Comparison of ENCODE assay signal across 29 cellular contexts in the genomic region with DNA sequence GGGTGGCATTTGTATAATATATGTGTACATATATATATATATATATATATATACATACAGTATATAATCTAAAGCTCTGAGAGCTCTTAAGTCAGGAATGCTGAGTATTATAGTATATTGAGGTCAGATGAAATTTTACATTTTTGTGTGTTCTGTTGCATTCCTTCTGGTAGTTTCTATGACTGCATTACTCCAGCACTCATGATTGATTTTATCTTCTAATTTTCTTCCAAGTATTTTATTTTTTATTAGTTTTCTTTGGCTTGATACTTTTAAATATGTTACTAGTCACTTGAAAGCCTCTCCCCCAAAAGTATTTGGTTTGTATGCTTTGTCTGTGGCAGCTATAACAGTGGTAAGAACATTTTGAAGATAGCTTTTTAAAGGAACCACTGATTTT. TPM values are rescaled to one million over a fixed set of nuclear protein-coding genes. Genes with fewer than 3 reads are reported as not detected.
DNase-seq lines count a peak whose midpoint lies in the region; ATAC-seq and TF ChIP-seq lines count a peak whose summit lies in the region.
"Had no signal": no experiment of that assay in that cellular context is flagged by ENCODE, and none has a peak within 500 bp of the region (broad histone marks: within the 10 kb centered on the region; RNA-seq: fewer than 3 reads in every experiment).

No MANE protein-coding gene starts in this region.

- H3K9me3 ChIP-seq in right atrium auricular region (no peaks in the 10 kb centered on the region), right lobe of liver (no peaks in the 10 kb centered on the region)
- H3K9me3 ChIP-seq: colonic mucosa, gastrocnemius medialis, thoracic aorta, uterus had no signal

- DNase-seq in AG08395 (ENCODE audit: low spot score) = peak; percentile 4
- DNase-seq in GM03348 (ENCODE audit: low spot score) = peak; percentile 43
- DNase-seq in central memory CD8-positive, alpha-beta T cell (ENCODE audit: low spot score in 2 of 2) = no peak
- no peak for DNase-seq in memory B cell (ENCODE audit: low spot score in 2 of 2)
- no peak for DNase-seq in NCI-H1694 (lab: John Stamatoyannopoulos, UW)
- no peak for DNase-seq in right atrium auricular region (ENCODE audit: low spot score)
- no peak for DNase-seq in right lobe of liver
- DNase-seq: activated CD4-positive, alpha-beta T cell treated with anti-CD3 and anti-CD28 coated beads for 36 hours; activated gamma-delta T cell treated with Interleukin-2 at 50 U/mL for 16 hours; activated T-cell treated with anti-CD3 and anti-CD28 coated beads for 4 hours; C1 segment of cervical spinal cord; colonic mucosa; effector memory CD4-positive, alpha-beta T cell; gastrocnemius medialis; hippocampal formation; NCI-H1092; NCI-H187 treated with DMSO at 0.1 percent for 48 hours; NCI-H526; NK-92 treated with Interleukin-12 subunit alpha and Interleukin-12 subunit beta, amount 100 ng/mL, for 24 hours; nucleus accumbens; PC-3; stimulated activated naive CD8-positive, alpha-beta T cell treated with anti-CD3 and anti-CD28 coated beads, Interleukin-15, Interleukin-2, amounts not matched to agents 100 U/mL and 50 U/mL, for 24 hours; T-helper 2 cell; uterus had no signal

- H3K4me1 Mint-ChIP-seq in central memory CD8-positive, alpha-beta T cell = peaks cover 28% of the 10 kb centered on the region
- peaks cover 18% of the 10 kb centered on the region for H3K4me1 Mint-ChIP-seq in memory B cell

- no peak overlapping the region for H3K27ac ChIP-seq in right atrium auricular region
- no peak overlapping the region for H3K27ac ChIP-seq in right lobe of liver
- H3K27ac ChIP-seq: colonic mucosa, gastrocnemius medialis, thoracic aorta, uterus had no signal

- H3K27me3 ChIP-seq in right atrium auricular region (no peaks in the 10 kb centered on the region), right lobe of liver (no peaks in the 10 kb centered on the region)
- H3K27me3 ChIP-seq: colonic mucosa, gastrocnemius medialis, uterus had no signal

- H3K4me3 Mint-ChIP-seq in central memory CD8-positive, alpha-beta T cell = no peak overlapping the region
- no peak overlapping the region for H3K4me3 Mint-ChIP-seq in memory B cell
- H3K4me3 Mint-ChIP-seq: activated CD4-positive, alpha-beta T cell treated with anti-CD3 and anti-CD28 coated beads for 36 hours had no signal

- ATAC-seq in central memory CD8-positive, alpha-beta T cell (replicated peaks; ENCODE audit: extremely low read depth, poor library complexity, severe bottlenecking) = no peak
- no peak for ATAC-seq in memory B cell (ENCODE audit: low read depth)
- no peak for ATAC-seq in HG02870 (IDR thresholded peaks at IDR 0.05; ENCODE audit: unreplicated experiment)
- no peak for ATAC-seq in right lobe of liver
- ATAC-seq: activated CD4-positive, alpha-beta T cell treated with anti-CD3 and anti-CD28 coated beads for 36 hours; esophagus mucosa; gastrocnemius medialis; left lobe of liver; PC-3; stimulated activated naive CD8-positive, alpha-beta T cell treated with anti-CD3 and anti-CD28 coated beads, Interleukin-15, Interleukin-2, amounts not matched to agents 100 U/mL and 50 U/mL, for 24 hours had no signal

- TF ChIP-seq CTCF in right atrium auricular region (IDR thresholded peaks at IDR 0.05) (no peak), right lobe of liver (IDR thresholded peaks at IDR 0.05) (no peak)

- H3K36me3 ChIP-seq in right atrium auricular region (peaks cover 6% of the 10 kb centered on the region), right lobe of liver (peaks cover 0 to 6% (median 0%) of the 10 kb centered on the region in 4 donors)
- H3K36me3 ChIP-seq: gastrocnemius medialis, uterus had no signal

- H3K27ac Mint-ChIP-seq in central memory CD8-positive, alpha-beta T cell (ENCODE audit: low read depth) = peak overlapping the region; percentile 61
- H3K27ac Mint-ChIP-seq in memory B cell = peak overlapping the region; percentile 45

- no peak overlapping the region for H3K4me3 ChIP-seq in right atrium auricular region
- no peak overlapping the region for H3K4me3 ChIP-seq in right lobe of liver
- H3K4me3 ChIP-seq: colonic mucosa, gastrocnemius medialis, skin epidermis, thoracic aorta, uterus had no signal

- TF ChIP-seq POLR2A in right lobe of liver (IDR thresholded peaks at IDR 0.05) = no peak

- H3K36me3 Mint-ChIP-seq in central memory CD8-positive, alpha-beta T cell (ENCODE audit: insufficient read depth) = peaks cover 20% of the 10 kb centered on the region
- peaks cover 14% of the 10 kb centered on the region for H3K36me3 Mint-ChIP-seq in memory B cell

- intact Hi-C loops in right lobe of liver (cut with DNase I) = no loop called here

- H3K27me3 Mint-ChIP-seq in central memory CD8-positive, alpha-beta T cell = no peaks in the 10 kb centered on the region
- H3K27me3 Mint-ChIP-seq in memory B cell = no peaks in the 10 kb centered on the region
- H3K27me3 Mint-ChIP-seq: activated CD4-positive, alpha-beta T cell treated with anti-CD3 and anti-CD28 coated beads for 36 hours had no signal

- H3K9me3 Mint-ChIP-seq in central memory CD8-positive, alpha-beta T cell = no peaks in the 10 kb centered on the region
- no peaks in the 10 kb centered on the region for H3K9me3 Mint-ChIP-seq in memory B cell

- H3K4me1 ChIP-seq in right atrium auricular region (no peaks in the 10 kb centered on the region), right lobe of liver (no peaks in the 10 kb centered on the region)
- H3K4me1 ChIP-seq: colonic mucosa, gastrocnemius medialis had no signal

RNA-seq across cellular contexts. Expression of a gene that starts 25.0 kb away (rescaled TPM):
- total RNA-seq in right atrium auricular region (10 to 100 TPM; 14.9 to 16.9 TPM), right lobe of liver (10 to 100 TPM in 3 of 6 experiments, 1 to 10 TPM in 3; 7.2 to 24.1 (median 9.8) TPM)

Comparison
In these comparisons a context has a peak if more than half of its experiments do, and no peak if none do; other contexts are left out.
1. DNase-seq: peak in AG08395 (single experiment) and GM03348 (single experiment); none in central memory CD8-positive, alpha-beta T cell (0 of 2), memory B cell (0 of 2), NCI-H1694 (single experiment), right atrium auricular region (single experiment) and right lobe of liver (0 of 3).